16 cellular contexts compared by ENCODE assay signal in the genomic region with DNA sequence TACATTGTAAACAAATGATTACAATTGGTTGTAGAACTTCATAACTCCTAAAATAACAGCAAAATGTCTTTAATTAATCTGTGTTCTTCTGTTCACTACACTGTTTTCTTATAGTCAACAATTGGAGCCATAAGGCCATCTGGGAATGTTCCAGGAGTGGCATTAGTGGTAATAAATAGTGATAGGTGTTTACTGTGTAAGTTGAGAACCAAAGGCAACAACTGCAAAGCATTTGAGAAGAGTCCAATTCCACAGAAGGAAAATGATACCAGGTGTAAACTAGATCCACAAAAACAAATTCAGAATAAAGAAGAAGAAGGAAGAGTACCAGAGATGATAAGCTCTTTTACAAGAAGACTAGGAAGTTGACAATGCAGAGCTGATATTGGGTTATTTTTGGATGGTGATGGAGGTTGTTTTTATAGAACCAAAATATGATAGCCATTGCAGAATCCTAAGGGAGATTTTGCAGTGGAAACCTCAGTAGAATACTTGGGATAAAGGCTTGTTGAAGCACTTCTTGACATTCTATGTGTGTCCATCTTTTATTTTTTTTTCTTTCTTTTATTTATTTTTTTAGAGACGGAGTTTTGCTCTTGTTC. TPM values are rescaled to one million over a fixed set of nuclear protein-coding genes. Genes with fewer than 3 reads are reported as not detected.
"Had no signal": no experiment of that assay in that cellular context is flagged by ENCODE, and none has a peak within 500 bp of the region (broad histone marks: within the 10 kb centered on the region; RNA-seq: fewer than 3 reads in every experiment).

No MANE protein-coding gene starts in this region.

- ATAC-seq: left lung; mucosa of descending colon; naive thymus-derived CD8-positive, alpha-beta T cell; WTC11 had no signal

- H3K9me3 ChIP-seq: left lung, mucosa of descending colon, right atrium auricular region, transverse colon, vagina had no signal

- H3K27ac ChIP-seq: cardiac muscle cell, left lung had no signal

- H3K4me3 ChIP-seq: cardiac muscle cell, left lung, mucosa of descending colon, right atrium auricular region, transverse colon, vagina had no signal

- H3K36me3 ChIP-seq: cardiac muscle cell, left lung, right atrium auricular region, transverse colon, vagina had no signal

- H3K27me3 ChIP-seq: cardiac muscle cell, left lung, right atrium auricular region, transverse colon, vagina had no signal

- DNase-seq: activated CD4-positive, alpha-beta memory T cell treated with anti-CD3 and anti-CD28 coated beads, Interleukin-2, amount 10 ng/mL, durations not matched to agents 7 days and 5 days; activated CD4-positive, alpha-beta T cell treated with anti-CD3 and anti-CD28 coated beads for 4 hours; activated naive CD4-positive, alpha-beta T cell treated with anti-CD3 and anti-CD28 coated beads, Interleukin-2, amount 50 U/mL, for 16 hours; activated T-cell treated with anti-CD3 and anti-CD28 coated beads, Interleukin-2, amount 50 U/mL, for 24 hours; islet precursor cell; left lung; mucosa of descending colon; naive thymus-derived CD8-positive, alpha-beta T cell; stimulated activated CD4-positive, alpha-beta T cell treated with anti-CD3 and anti-CD28 coated beads, Interleukin-15, amount 100 ng/mL, for 24 hours; stimulated activated CD4-positive, alpha-beta T cell treated with anti-CD3 and anti-CD28 coated beads, Interleukin-4, amount 100 ng/mL, for 24 hours; stimulated activated naive CD4-positive, alpha-beta T cell; transverse colon had no signal

RNA-seq across cellular contexts. Expression of a gene that starts 52.9 kb away (rescaled TPM):
- total RNA-seq: activated CD4-positive, alpha-beta memory T cell treated with anti-CD3 and anti-CD28 coated beads, Interleukin-2, amount 10 ng/mL, durations not matched to agents 7 days and 5 days had no signal
